11 cellular contexts compared by ENCODE assay signal in the genomic region with DNA sequence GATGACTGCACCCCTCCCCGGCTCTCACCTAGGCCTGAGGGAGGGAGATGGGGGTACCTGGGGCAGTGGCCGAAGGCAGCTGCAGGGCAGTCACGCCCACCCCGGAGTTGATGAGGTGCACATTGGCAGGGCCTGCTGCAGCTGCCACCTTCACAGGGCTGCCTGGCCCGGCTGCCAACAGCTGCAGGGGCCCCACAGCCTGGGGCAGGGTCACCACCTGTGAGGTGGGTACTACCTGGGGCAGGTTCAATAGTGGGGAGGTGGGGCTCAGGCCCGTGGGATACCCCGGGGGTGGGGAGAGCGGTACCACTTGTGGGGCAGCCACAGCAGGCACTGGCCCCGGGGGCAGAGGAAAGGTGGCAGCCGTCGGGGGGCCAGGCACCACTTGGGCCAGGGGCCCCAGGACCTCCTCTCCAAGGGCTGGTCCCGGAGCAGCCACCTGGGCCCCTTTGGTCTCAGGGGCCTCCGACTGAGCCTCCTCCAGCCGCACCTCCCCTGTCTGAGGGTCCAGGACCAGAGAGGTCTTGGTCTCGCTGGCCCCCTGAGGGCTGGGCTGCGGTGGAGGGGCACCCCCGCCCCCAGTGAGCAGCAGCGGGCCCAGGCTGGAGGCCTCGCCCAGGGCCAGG. TPM values are rescaled to one million over a fixed set of nuclear protein-coding genes. Genes with fewer than 3 reads are reported as not detected.
DNase-seq lines count a peak whose midpoint lies in the region; ATAC-seq and TF ChIP-seq lines count a peak whose summit lies in the region.
"Had no signal": no experiment of that assay in that cellular context is flagged by ENCODE, and none has a peak within 500 bp of the region (broad histone marks: within the 10 kb centered on the region; RNA-seq: fewer than 3 reads in every experiment).

No MANE protein-coding gene starts in this region.

- H3K36me3 ChIP-seq in left lung (no peaks in the 10 kb centered on the region), subcutaneous abdominal adipose tissue (ENCODE audit: control insufficient read depth in 5 of 5, insufficient read depth in 5 of 5, low read length in 5 of 5) (peaks cover 0 to 7% (median 0%) of the 10 kb centered on the region in 5 donors)
- H3K36me3 ChIP-seq: WERI-Rb-1 had no signal

- intact Hi-C loops in left lung (cut with DNase I), result no loop called here

- H3K4me1 ChIP-seq in left lung (peaks cover 16 to 54% of the 10 kb centered on the region in 2 donors), subcutaneous abdominal adipose tissue (ENCODE audit: control insufficient read depth in 5 of 5, insufficient read depth in 5 of 5, low read length in 5 of 5) (peaks cover 0 to 58% (median 53%) of the 10 kb centered on the region in 5 donors)

- peak overlapping the region; percentile 73 for H3K27ac ChIP-seq in caudate nucleus (ENCODE audit: low read depth, low read length)
- peak overlapping the region; percentile 82 to 95 for H3K27ac ChIP-seq in left lung
- peak overlapping the region; percentile 77 for H3K27ac ChIP-seq in subcutaneous abdominal adipose tissue (ENCODE audit: low read depth, low read length)

- TF ChIP-seq CTCF in HFF-Myc (IDR thresholded peaks at IDR 0.05; ENCODE audit: low read depth, low read length, missing control alignments) (no peak), left lung (IDR thresholded peaks at IDR 0.05) (no peak)

- H3K9me3 ChIP-seq in left lung (no peaks in the 10 kb centered on the region), subcutaneous abdominal adipose tissue (ENCODE audit: control insufficient read depth in 5 of 5, low read length in 5 of 5) (no peaks in the 10 kb centered on the region)

- DNase-seq in HFF-Myc (ENCODE audit: extremely low read depth, low read depth), result no peak
- no peak for DNase-seq in caudate nucleus (lab: John Stamatoyannopoulos, UW)
- DNase-seq in left lung, result peak in 1 of 2 donors; percentile 76
- DNase-seq in D341Med (ENCODE audit: low spot score), result no peak
- no peak for DNase-seq in NOMO-1 treated with DMSO at 0.1 percent for 48 hours (lab: John Stamatoyannopoulos, UW; ENCODE audit: unreplicated experiment)
- DNase-seq in AG08395 (ENCODE audit: low spot score), result no peak
- DNase-seq: WERI-Rb-1 had no signal

- peaks cover 0 to 100% of the 10 kb centered on the region in 2 donors for H3K27me3 ChIP-seq in left lung
- peaks cover 0 to 16% (median 5%) of the 10 kb centered on the region in 5 donors for H3K27me3 ChIP-seq in subcutaneous abdominal adipose tissue (ENCODE audit: control insufficient read depth in 5 of 5, insufficient read depth in 4 of 5, low read length in 5 of 5)

- H3K9ac ChIP-seq in subcutaneous abdominal adipose tissue (ENCODE audit: low read length in 5 of 5), result peak overlapping the region in 4 of 5 donors; percentile 35 to 79 (median 71)

- peak overlapping the region; percentile 77 for H3K4me3 ChIP-seq in HFF-Myc (replicated peaks; ENCODE audit: low read depth, low read length)
- H3K4me3 ChIP-seq in left lung, result peak overlapping the region; percentile 64 to 68
- peak overlapping the region in 3 of 5 donors; percentile 81 to 93 (median 87) for H3K4me3 ChIP-seq in subcutaneous abdominal adipose tissue (ENCODE audit: low read depth in 1 of 5, low read length in 5 of 5)

- ATAC-seq in left lung (no peak), GM19397 (IDR thresholded peaks at IDR 0.05; ENCODE audit: unreplicated experiment) (no peak)
- ATAC-seq: activated naive CD4-positive, alpha-beta T cell treated with anti-CD3 and anti-CD28 coated beads, Interleukin-2, amount 50 U/mL, for 72 hours had no signal

RNA-seq across cellular contexts. Expression of a gene that starts 2.6 kb away (rescaled TPM):
- 10 to 100 TPM; 14.0 to 21.7 TPM for total RNA-seq in left lung

RNA-seq across cellular contexts. Expression of a gene that starts 15.9 kb away (rescaled TPM):
- total RNA-seq in left lung, result 10 to 100 TPM; 44.6 to 50.0 TPM

RNA-seq across cellular contexts. Expression of a gene that starts 26.2 kb away (rescaled TPM):
- 10 to 100 TPM; 49.0 to 49.3 TPM for total RNA-seq in left lung

RNA-seq across cellular contexts. Expression of a gene that starts 33.2 kb away (rescaled TPM):
- not detected for total RNA-seq in left lung
- total RNA-seq: subcutaneous adipose tissue had no signal

RNA-seq across cellular contexts. Expression of a gene that starts 35.7 kb away (rescaled TPM):
- total RNA-seq in left lung, result 10 to 100 TPM; 16.6 to 18.4 TPM
